In genomic region chr1:66752000-66752592, GRCh38 we compare ENCODE assay signal across 8 cellular contexts. TPM values are rescaled to one million over a fixed set of nuclear protein-coding genes. Genes with fewer than 3 reads are reported as not detected.
DNase-seq lines count a peak whose midpoint lies in the region; ATAC-seq and TF ChIP-seq lines count a peak whose summit lies in the region.

Gene DYNLT5 (plus strand): TSS chr1:66752459. CDS start chr1:66754659, 2,200 bp downstream.

- POLR2A ChIA-PET in activated B cell treated with CpG ODN at 0.5 μM for 24 hours (lab: Charles Lee) = no interaction called here
- POLR2A ChIA-PET in HEK293T (lab: Yijun Ruan, JAX) = no interaction called here

- peaks cover 28% of the 10 kb centered on the region for H3K27me3 Mint-ChIP-seq in activated naive CD4-positive, alpha-beta T cell treated with anti-CD3 and anti-CD28 coated beads for 36 hours (ENCODE audit: low read depth)
- peaks cover 40% of the 10 kb centered on the region for H3K27me3 Mint-ChIP-seq in activated B cell treated with CpG ODN at 0.5 μM for 24 hours
- H3K27me3 Mint-ChIP-seq in natural killer cell (ENCODE audit: low read depth in 2 of 2) = peaks cover 31 to 80% of the 10 kb centered on the region in 2 donors

- CTCF ChIA-PET in activated naive CD4-positive, alpha-beta T cell treated with anti-CD3 and anti-CD28 coated beads for 36 hours (lab: Charles Lee) = no interaction called here
- CTCF ChIA-PET in activated B cell treated with CpG ODN at 0.5 μM for 24 hours (lab: Charles Lee) = no interaction called here
- CTCF ChIA-PET in HEK293T (lab: Yijun Ruan, JAX) = no interaction called here

- TF ChIP-seq CTCF in activated B cell treated with CpG ODN at 0.5 μM for 24 hours (IDR thresholded peaks at IDR 0.05) (no peak), foreskin fibroblast (IDR thresholded peaks at IDR 0.05; ENCODE audit: low read depth, low read length) (peak; percentile 22), natural killer cell (IDR thresholded peaks at IDR 0.05) (no peak)

- H3K9me3 Mint-ChIP-seq in activated naive CD4-positive, alpha-beta T cell treated with anti-CD3 and anti-CD28 coated beads for 36 hours = no peaks in the 10 kb centered on the region
- H3K9me3 Mint-ChIP-seq in activated B cell treated with CpG ODN at 0.5 μM for 24 hours (no peaks in the 10 kb centered on the region), natural killer cell (no peaks in the 10 kb centered on the region)

- no peak within 1 kb of the TSS for H3K27ac Mint-ChIP-seq in activated naive CD4-positive, alpha-beta T cell treated with anti-CD3 and anti-CD28 coated beads for 36 hours
- H3K27ac Mint-ChIP-seq in activated B cell treated with CpG ODN at 0.5 μM for 24 hours (no peak within 1 kb of the TSS), natural killer cell (no peak within 1 kb of the TSS)

- H3K4me3 Mint-ChIP-seq in activated naive CD4-positive, alpha-beta T cell treated with anti-CD3 and anti-CD28 coated beads for 36 hours = peak within 1 kb of the TSS; percentile 68
- peak within 1 kb of the TSS; percentile 53 for H3K4me3 Mint-ChIP-seq in activated B cell treated with CpG ODN at 0.5 μM for 24 hours
- no peak within 1 kb of the TSS for H3K4me3 Mint-ChIP-seq in natural killer cell

- H3K36me3 Mint-ChIP-seq in activated naive CD4-positive, alpha-beta T cell treated with anti-CD3 and anti-CD28 coated beads for 36 hours (ENCODE audit: low read depth) = no peaks in the 10 kb centered on the region
- H3K36me3 Mint-ChIP-seq in activated B cell treated with CpG ODN at 0.5 μM for 24 hours (ENCODE audit: low read depth) (no peaks in the 10 kb centered on the region), natural killer cell (no peaks in the 10 kb centered on the region)

- peak within 1 kb of the TSS; percentile 46 to 55 for H3K4me3 ChIP-seq in foreskin fibroblast (ENCODE audit: low read depth in 1 of 2, low read length in 2 of 2)

- ATAC-seq in activated B cell treated with CpG ODN at 0.5 μM for 24 hours (ENCODE audit: low read depth) (no peak), natural killer cell (peak in 2 of 3 donors; percentile 43 to 73)

- H3K4me1 Mint-ChIP-seq in activated naive CD4-positive, alpha-beta T cell treated with anti-CD3 and anti-CD28 coated beads for 36 hours (ENCODE audit: low read depth) = peaks cover 12% of the 10 kb centered on the region
- peaks cover 13% of the 10 kb centered on the region for H3K4me1 Mint-ChIP-seq in activated B cell treated with CpG ODN at 0.5 μM for 24 hours
- peaks cover 0 to 13% of the 10 kb centered on the region in 2 donors for H3K4me1 Mint-ChIP-seq in natural killer cell

- intact Hi-C loops in activated naive CD4-positive, alpha-beta T cell treated with anti-CD3 and anti-CD28 coated beads for 36 hours (cut with micrococcal nuclease) = no loop called here
- intact Hi-C loops in activated B cell treated with CpG ODN at 0.5 μM for 24 hours (cut with micrococcal nuclease) (no loop called here), natural killer cell (cut with micrococcal nuclease) (no loop called here)

- DNase-seq in activated naive CD4-positive, alpha-beta T cell treated with anti-CD3 and anti-CD28 coated beads for 36 hours = peak; percentile 40
- DNase-seq in activated naive CD4-positive, alpha-beta T cell treated with Interleukin-2 at 50 U/mL for 16 hours = no peak
- no peak for DNase-seq in activated B cell treated with CpG ODN at 0.5 μM for 24 hours
- peak; percentile 62 to 84 for DNase-seq in foreskin fibroblast
- DNase-seq in natural killer cell = no peak
- no peak for DNase-seq in NCI-H510A (lab: John Stamatoyannopoulos, UW)
- no peak for DNase-seq in NCI-H2029 treated with DMSO at 0.1 percent for 48 hours (lab: John Stamatoyannopoulos, UW)
- no peak for DNase-seq in HEK293T (ENCODE audit: extremely low spot score)

TF ChIP-seq in HEK293T, 16 proteins besides CTCF, POLR2A, EP300 and RAD21:
- TF ChIP-seq PKNOX1 (IDR thresholded peaks at IDR 0.05) (no peak), L3MBTL2 (conservative IDR thresholded peaks at IDR 0.05) (no peak)
TF ChIP-seq in HEK293T: peak in this region for 0.

RNA-seq across cellular contexts. Expression of gene DYNLT5, which starts in this region (rescaled TPM):
- total RNA-seq in activated naive CD4-positive, alpha-beta T cell treated with anti-CD3 and anti-CD28 coated beads for 36 hours = not detected
- total RNA-seq in activated B cell treated with CpG ODN at 0.5 μM for 24 hours (not detected in 2 replicates), natural killer cell (under 1 TPM in 1 of 3 donors, not detected in 2; 0.35 TPM)

Comparison
In these comparisons a context has a peak if more than half of its experiments do, and no peak if none do; other contexts are left out.
1. Peak in DNase-seq in activated naive CD4-positive, alpha-beta T cell treated with anti-CD3 and anti-CD28 coated beads for 36 hours; RNA of the gene not detected or under 1 TPM.
2. Peak in ATAC-seq in natural killer cell; RNA of the gene not detected or under 1 TPM.
3. DNase-seq: peak in foreskin fibroblast (2 of 2); none in activated naive CD4-positive, alpha-beta T cell treated with Interleukin-2 at 50 U/mL for 16 hours (single experiment), activated B cell treated with CpG ODN at 0.5 μM for 24 hours (single experiment), natural killer cell (single experiment), NCI-H510A (single experiment), NCI-H2029 treated with DMSO at 0.1 percent for 48 hours (single experiment) and HEK293T (single experiment).